In the genomic region with DNA sequence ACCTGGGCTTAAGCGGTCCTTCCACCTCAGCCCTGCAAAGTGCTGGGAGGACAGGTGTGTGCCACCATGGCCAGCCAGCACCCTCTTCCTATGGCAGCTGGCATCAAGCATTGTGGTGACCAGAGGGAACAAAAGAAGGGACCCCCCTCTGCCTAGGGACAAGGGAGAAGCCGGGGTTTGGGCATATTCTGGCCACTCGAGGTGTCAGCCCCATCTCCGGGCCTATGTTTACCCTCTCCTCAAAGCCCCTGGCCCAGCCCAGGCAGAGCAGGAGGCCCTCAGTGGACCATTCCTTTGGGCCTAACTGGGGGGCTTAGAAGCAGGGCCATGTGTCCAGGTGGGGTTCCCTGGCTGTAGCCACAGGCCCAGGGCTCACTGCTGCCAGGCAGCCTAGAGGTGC, we compare ENCODE assay signal across 11 cellular contexts. TPM values are rescaled to one million over a fixed set of nuclear protein-coding genes. Genes with fewer than 3 reads are reported as not detected.
DNase-seq lines count a peak whose midpoint lies in the region; ATAC-seq and TF ChIP-seq lines count a peak whose summit lies in the region.
"Had no signal": no experiment of that assay in that cellular context is flagged by ENCODE, and none has a peak within 500 bp of the region (broad histone marks: within the 10 kb centered on the region; RNA-seq: fewer than 3 reads in every experiment).

No MANE protein-coding gene starts in this region.

- peaks cover 93 to 98% (median 96%) of the 10 kb centered on the region in 3 donors for H3K4me1 Mint-ChIP-seq in CD8-positive, alpha-beta memory T cell
- H3K4me1 Mint-ChIP-seq in activated CD4-positive, alpha-beta memory T cell treated with anti-CD3 and anti-CD28 coated beads for 36 hours (ENCODE audit: low read depth) = peaks cover 97% of the 10 kb centered on the region

- H3K36me3 ChIP-seq in CD8-positive, alpha-beta memory T cell (ENCODE audit: insufficient read depth, low read length) = peaks cover 17% of the 10 kb centered on the region
- peaks cover 44% of the 10 kb centered on the region for H3K36me3 ChIP-seq in left ventricle myocardium inferior

- peaks cover 0 to 49% (median 14%) of the 10 kb centered on the region in 3 donors for H3K36me3 Mint-ChIP-seq in CD8-positive, alpha-beta memory T cell
- H3K36me3 Mint-ChIP-seq in activated CD4-positive, alpha-beta memory T cell treated with anti-CD3 and anti-CD28 coated beads for 36 hours = peaks cover 46% of the 10 kb centered on the region

- no peak for TF ChIP-seq CTCF in left ventricle myocardium inferior (IDR thresholded peaks at IDR 0.05; ENCODE audit: borderline replicate concordance)

- no peaks in the 10 kb centered on the region for H3K27me3 ChIP-seq in CD8-positive, alpha-beta memory T cell (ENCODE audit: insufficient read depth, low read length, poor library complexity, severe bottlenecking)
- no peaks in the 10 kb centered on the region for H3K27me3 ChIP-seq in left ventricle myocardium inferior (ENCODE audit: low read depth)

- H3K4me1 ChIP-seq in CD8-positive, alpha-beta memory T cell (ENCODE audit: insufficient read depth, low read length) = peaks cover 99% of the 10 kb centered on the region
- H3K4me1 ChIP-seq in left ventricle myocardium inferior = peaks cover 92% of the 10 kb centered on the region

- peak overlapping the region in 5 of 7 donors; percentile 32 to 87 (median 75) for H3K4me3 Mint-ChIP-seq in CD8-positive, alpha-beta memory T cell
- H3K4me3 Mint-ChIP-seq in activated CD4-positive, alpha-beta memory T cell treated with anti-CD3 and anti-CD28 coated beads for 36 hours = peak overlapping the region; percentile 73

- H3K27ac Mint-ChIP-seq in CD8-positive, alpha-beta memory T cell = peak overlapping the region; percentile 93 to 99 (median 96)
- H3K27ac Mint-ChIP-seq in activated CD4-positive, alpha-beta memory T cell treated with anti-CD3 and anti-CD28 coated beads for 36 hours = peak overlapping the region; percentile 98

- in situ Hi-C loops in KBM-7 (cut with MboI; ENCODE audit: low pct_unique_long_range_greater_than_20kb, low sequenced_read_pairs) = no loop called here

- peak overlapping the region; percentile 34 for H3K27ac ChIP-seq in CD8-positive, alpha-beta memory T cell (ENCODE audit: low read depth, low read length)
- H3K27ac ChIP-seq in left ventricle myocardium inferior (replicated peaks) (peak overlapping the region; percentile 87), skin epidermis (peak overlapping the region; percentile 7 to 96 (median 82))

- no peak overlapping the region for H3K4me3 ChIP-seq in CD8-positive, alpha-beta memory T cell (ENCODE audit: low read length)
- H3K4me3 ChIP-seq in left ventricle myocardium inferior (peak overlapping the region; percentile 24), skin epidermis (no peak overlapping the region)
- H3K4me3 ChIP-seq: thoracic aorta had no signal

- no peaks in the 10 kb centered on the region for H3K9me3 Mint-ChIP-seq in CD8-positive, alpha-beta memory T cell
- H3K9me3 Mint-ChIP-seq in activated CD4-positive, alpha-beta memory T cell treated with anti-CD3 and anti-CD28 coated beads for 36 hours = no peaks in the 10 kb centered on the region

- H3K27me3 Mint-ChIP-seq in CD8-positive, alpha-beta memory T cell = no peaks in the 10 kb centered on the region
- no peaks in the 10 kb centered on the region for H3K27me3 Mint-ChIP-seq in activated CD4-positive, alpha-beta memory T cell treated with anti-CD3 and anti-CD28 coated beads for 36 hours

- POLR2A ChIA-PET in CD8-positive, alpha-beta memory T cell (lab: Charles Lee) = interaction anchor here (0.5 to 5.3 kb wide), 17 partner anchors 8 to 1313 kb away, joined by 3 to 25 read pairs (median 5); partner anchors contain the start of genes PSAP, SLC29A3 and VSIR
- POLR2A ChIA-PET in activated CD4-positive, alpha-beta memory T cell treated with anti-CD3 and anti-CD28 coated beads for 36 hours (lab: Charles Lee) = interaction anchor here (0.7 to 4.2 kb wide), 10 partner anchors 8 to 41 kb away, joined by 3 to 33 read pairs (median 8); partner anchors contain the start of gene VSIR

- no peaks in the 10 kb centered on the region for H3K9me3 ChIP-seq in CD8-positive, alpha-beta memory T cell (ENCODE audit: low read length)
- no peaks in the 10 kb centered on the region for H3K9me3 ChIP-seq in left ventricle myocardium inferior (replicated peaks)
- H3K9me3 ChIP-seq: thoracic aorta had no signal

- intact Hi-C loops in activated CD4-positive, alpha-beta memory T cell treated with anti-CD3 and anti-CD28 coated beads for 36 hours (cut with micrococcal nuclease) = loop anchor here (2.0 kb wide), 1 partner anchor 19 kb away; no protein-coding TSS in a partner anchor
- intact Hi-C loops in left ventricle myocardium inferior (cut with micrococcal nuclease) = no loop called here
- intact Hi-C loops in left colon (cut with DNase I, micrococcal nuclease) = no loop called here

- ATAC-seq in left colon = no peak

- CTCF ChIA-PET in CD8-positive, alpha-beta memory T cell (lab: Charles Lee) = interaction anchor here (1.1 to 10.4 kb wide), 11 partner anchors 8 to 51 kb away, joined by 3 to 152 read pairs (median 10); partner anchors contain the start of gene VSIR
- CTCF ChIA-PET in activated CD4-positive, alpha-beta memory T cell treated with anti-CD3 and anti-CD28 coated beads for 36 hours (lab: Charles Lee) = interaction anchor here (0.7 to 4.5 kb wide), 13 partner anchors 8 to 147 kb away, joined by 3 to 20 read pairs (median 6); partner anchors contain the start of gene VSIR

- DNase-seq in CD8-positive, alpha-beta memory T cell = no peak
- no peak for DNase-seq in activated CD4-positive, alpha-beta memory T cell treated with anti-CD3 and anti-CD28 coated beads for 36 hours
- DNase-seq in left ventricle myocardium inferior (no peak), KBM-7 (no peak), glomerular visceral epithelial cell (ENCODE audit: extremely low spot score) (no peak), left colon (no peak), midbrain (lab: John Stamatoyannopoulos, UW) (no peak)
- DNase-seq: DMS 273 treated with DMSO at 0.1 percent for 48 hours had no signal

RNA-seq across cellular contexts. Expression of gene VSIR, which starts 23.9 kb away (rescaled TPM):
- 10 to 100 TPM; 59.6 to 61.4 TPM for total RNA-seq in CD8-positive, alpha-beta memory T cell
- 349 TPM for polyA plus RNA-seq in CD8-positive, alpha-beta memory T cell
- 100 to 1,000 TPM; 112 TPM for total RNA-seq in activated CD4-positive, alpha-beta memory T cell treated with anti-CD3 and anti-CD28 coated beads for 36 hours
- total RNA-seq in left ventricle myocardium inferior = 104 TPM
- 10 to 100 TPM; 50.5 to 76.7 TPM for total RNA-seq in left colon

RNA-seq across cellular contexts. Expression of gene C10orf105, which starts 29.8 kb away (rescaled TPM):
- under 1 TPM; 0.04 to 0.11 TPM for total RNA-seq in CD8-positive, alpha-beta memory T cell
- 0.23 TPM for polyA plus RNA-seq in CD8-positive, alpha-beta memory T cell
- total RNA-seq in activated CD4-positive, alpha-beta memory T cell treated with anti-CD3 and anti-CD28 coated beads for 36 hours = under 1 TPM; 0.63 to 0.76 TPM
- total RNA-seq in left ventricle myocardium inferior (0.05 TPM), left colon (under 1 TPM in 1 of 2 donors, not detected in 1; 0.08 TPM)
- total RNA-seq: kidney epithelial cell had no signal

Comparison
In these comparisons a context has a peak if more than half of its experiments do, and no peak if none do; other contexts are left out.
1. H3K27ac ChIP-seq: peak in every context shown above with its lines; median percentile 87 in left ventricle myocardium inferior; 82 in skin epidermis; 34 in CD8-positive, alpha-beta memory T cell.